Comparison of ENCODE assay signal across 11 cellular contexts in genomic region chr2:134670955-134671354, GRCh38. TPM values are rescaled to one million over a fixed set of nuclear protein-coding genes. Genes with fewer than 3 reads are reported as not detected.
DNase-seq lines count a peak whose midpoint lies in the region; ATAC-seq and TF ChIP-seq lines count a peak whose summit lies in the region.
"Had no signal": no experiment of that assay in that cellular context is flagged by ENCODE, and none has a peak within 500 bp of the region (broad histone marks: within the 10 kb centered on the region; RNA-seq: fewer than 3 reads in every experiment).

No MANE protein-coding gene starts in this region.

- no peak overlapping the region for H3K4me3 ChIP-seq in esophagus muscularis mucosa
- H3K4me3 ChIP-seq: dorsolateral prefrontal cortex had no signal

- 38% methylated on average over 4 of the region's 4 CpGs for WGBS in esophagus muscularis mucosa

- H3K27me3 ChIP-seq in esophagus muscularis mucosa: no peaks in the 10 kb centered on the region

- H3K27me3 Mint-ChIP-seq in activated naive CD8-positive, alpha-beta T cell treated with anti-CD3 and anti-CD28 coated beads, Interleukin-2, amount 50 U/mL, for 24 hours: peaks cover 15% of the 10 kb centered on the region
- peaks cover 0 to 29% (median 12%) of the 10 kb centered on the region in 5 donors for H3K27me3 Mint-ChIP-seq in naive thymus-derived CD8-positive, alpha-beta T cell

- H3K27ac ChIP-seq in KOPT-K1 (ENCODE audit: low read depth, low read length, poor library complexity, severe bottlenecking): peak overlapping the region; percentile 45
- no peak overlapping the region for H3K27ac ChIP-seq in esophagus muscularis mucosa (replicated peaks in 1 of 4)
- H3K27ac ChIP-seq: dorsolateral prefrontal cortex had no signal

- peaks cover 0 to 3% (median 0%) of the 10 kb centered on the region in 4 donors for H3K4me1 ChIP-seq in esophagus muscularis mucosa

- peak overlapping the region; percentile 61 for H3K27ac Mint-ChIP-seq in activated naive CD8-positive, alpha-beta T cell treated with anti-CD3 and anti-CD28 coated beads, Interleukin-2, amount 50 U/mL, for 24 hours
- H3K27ac Mint-ChIP-seq in naive thymus-derived CD8-positive, alpha-beta T cell: peak overlapping the region; percentile 79 to 94 (median 90)

- peaks cover 11% of the 10 kb centered on the region for H3K9me3 Mint-ChIP-seq in activated naive CD8-positive, alpha-beta T cell treated with anti-CD3 and anti-CD28 coated beads, Interleukin-2, amount 50 U/mL, for 24 hours
- H3K9me3 Mint-ChIP-seq in naive thymus-derived CD8-positive, alpha-beta T cell: no peaks in the 10 kb centered on the region

- intact Hi-C loops in esophagus muscularis mucosa (cut with DNase I): no loop called here

- H3K4me1 Mint-ChIP-seq in activated naive CD8-positive, alpha-beta T cell treated with anti-CD3 and anti-CD28 coated beads, Interleukin-2, amount 50 U/mL, for 24 hours: peaks cover 62% of the 10 kb centered on the region
- peaks cover 42 to 71% (median 62%) of the 10 kb centered on the region in 4 donors for H3K4me1 Mint-ChIP-seq in naive thymus-derived CD8-positive, alpha-beta T cell

- H3K36me3 ChIP-seq in KOPT-K1 (ENCODE audit: insufficient read depth, low read length): no peaks in the 10 kb centered on the region
- no peaks in the 10 kb centered on the region for H3K36me3 ChIP-seq in esophagus muscularis mucosa

- H3K36me3 Mint-ChIP-seq in activated naive CD8-positive, alpha-beta T cell treated with anti-CD3 and anti-CD28 coated beads, Interleukin-2, amount 50 U/mL, for 24 hours (ENCODE audit: low read depth): no peaks in the 10 kb centered on the region
- no peaks in the 10 kb centered on the region for H3K36me3 Mint-ChIP-seq in naive thymus-derived CD8-positive, alpha-beta T cell

- ATAC-seq in activated naive CD8-positive, alpha-beta T cell treated with anti-CD3 and anti-CD28 coated beads, Interleukin-2, amount 50 U/mL, for 24 hours: no peak
- ATAC-seq in naive thymus-derived CD8-positive, alpha-beta T cell: no peak
- ATAC-seq in GM21528 (IDR thresholded peaks at IDR 0.05; ENCODE audit: low FRiP score, unreplicated experiment): no peak
- no peak for ATAC-seq in HG03039 (IDR thresholded peaks at IDR 0.05; ENCODE audit: unreplicated experiment)

- TF ChIP-seq EP300 in esophagus muscularis mucosa (IDR thresholded peaks at IDR 0.05): no peak

- POLR2A ChIA-PET in naive thymus-derived CD8-positive, alpha-beta T cell (lab: Charles Lee): interaction anchor here (1.4 to 2.1 kb wide), 4 partner anchors 9 to 247 kb away, joined by 4 to 7 read pairs (median 5); no protein-coding TSS in a partner anchor

- peak; percentile 61 for DNase-seq in DMS53 (lab: John Stamatoyannopoulos, UW)
- no peak for DNase-seq in activated naive CD8-positive, alpha-beta T cell treated with anti-CD3 and anti-CD28 coated beads, Interleukin-2, amount 50 U/mL, for 24 hours
- DNase-seq in naive thymus-derived CD8-positive, alpha-beta T cell: no peak
- DNase-seq in esophagus muscularis mucosa (ENCODE audit: extremely low spot score): no peak
- DNase-seq: GDM1, NCI-H446 treated with DMSO at 0.1 percent for 48 hours, SW 1271 had no signal

- no peak for TF ChIP-seq POLR2A in esophagus muscularis mucosa (IDR thresholded peaks at IDR 0.05; ENCODE audit: low read depth)

- no peaks in the 10 kb centered on the region for H3K9me3 ChIP-seq in KOPT-K1 (ENCODE audit: insufficient read depth, low read length, poor library complexity, severe bottlenecking)
- no peaks in the 10 kb centered on the region for H3K9me3 ChIP-seq in esophagus muscularis mucosa

- TF ChIP-seq CTCF in esophagus muscularis mucosa (IDR thresholded peaks at IDR 0.05): no peak

- no peak overlapping the region for H3K4me3 Mint-ChIP-seq in activated naive CD8-positive, alpha-beta T cell treated with anti-CD3 and anti-CD28 coated beads, Interleukin-2, amount 50 U/mL, for 24 hours
- H3K4me3 Mint-ChIP-seq in naive thymus-derived CD8-positive, alpha-beta T cell: peak overlapping the region; percentile 20 to 80 (median 70)

RNA-seq across cellular contexts. Expression of gene TMEM163, which starts 47.8 kb away (rescaled TPM):
- not detected for total RNA-seq in naive thymus-derived CD8-positive, alpha-beta T cell
- under 1 TPM in 1 of 3 donors, not detected in 2; 0.24 TPM for polyA plus RNA-seq in naive thymus-derived CD8-positive, alpha-beta T cell
- 1 to 10 TPM in 3 of 4 donors, under 1 TPM in 1; 0.42 to 1.3 (median 1.1) TPM for total RNA-seq in esophagus muscularis mucosa
